ENCODE assay signal across 1 cellular context in the genomic region with DNA sequence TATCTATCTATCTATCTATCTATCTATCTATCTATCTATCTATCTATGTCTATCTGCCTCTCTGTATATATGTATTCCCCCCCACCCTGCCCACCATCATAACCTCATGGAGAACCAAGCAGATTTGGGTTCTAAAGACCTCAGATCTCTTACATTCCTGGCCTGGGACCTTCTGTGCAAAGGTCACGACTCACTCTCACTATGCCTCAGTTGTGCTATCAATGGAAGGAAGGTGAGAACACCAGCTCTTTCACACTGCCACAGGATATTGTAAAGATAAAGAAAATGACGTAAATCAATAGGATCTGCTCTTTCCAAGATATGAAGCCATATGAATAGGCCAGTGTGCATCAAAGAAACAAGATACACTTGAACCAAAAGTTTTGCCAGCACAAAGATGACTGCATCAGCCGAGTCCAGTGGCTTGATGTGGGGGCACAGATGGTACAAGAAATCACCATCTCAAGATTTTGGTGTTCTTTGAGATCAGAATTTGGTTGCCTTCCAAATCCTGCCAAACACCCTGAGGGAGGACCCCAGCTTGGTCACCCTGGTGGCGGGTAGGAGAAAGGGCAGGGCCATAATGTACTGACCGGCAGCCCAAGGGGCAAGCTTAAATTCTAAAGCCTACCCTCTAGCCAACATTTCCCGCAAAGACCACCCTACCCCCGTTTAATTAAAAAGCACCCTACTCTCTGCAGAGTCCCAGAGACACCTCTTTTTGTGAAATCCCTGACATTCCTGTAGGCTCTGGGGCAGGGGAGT.
TF ChIP-seq lines count a peak whose summit lies in the region.

No MANE protein-coding gene starts in this region.

TF ChIP-seq in WTC11, 78 proteins besides CTCF, POLR2A, EP300 and RAD21:
- TF ChIP-seq, protein P1, sequence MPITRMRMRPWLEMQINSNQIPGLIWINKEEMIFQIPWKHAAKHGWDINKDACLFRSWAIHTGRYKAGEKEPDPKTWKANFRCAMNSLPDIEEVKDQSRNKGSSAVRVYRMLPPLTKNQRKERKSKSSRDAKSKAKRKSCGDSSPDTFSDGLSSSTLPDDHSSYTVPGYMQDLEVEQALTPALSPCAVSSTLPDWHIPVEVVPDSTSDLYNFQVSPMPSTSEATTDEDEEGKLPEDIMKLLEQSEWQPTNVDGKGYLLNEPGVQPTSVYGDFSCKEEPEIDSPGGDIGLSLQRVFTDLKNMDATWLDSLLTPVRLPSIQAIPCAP (CRISPR knock-in tag; IDR thresholded peaks at IDR 0.05), result no peak
- TF ChIP-seq CREM (CRISPR knock-in tag; IDR thresholded peaks at IDR 0.05), result no peak
- no peak for TF ChIP-seq ESRRA (CRISPR knock-in tag; IDR thresholded peaks at IDR 0.05; ENCODE audit: borderline replicate concordance)
- TF ChIP-seq, protein P2, sequence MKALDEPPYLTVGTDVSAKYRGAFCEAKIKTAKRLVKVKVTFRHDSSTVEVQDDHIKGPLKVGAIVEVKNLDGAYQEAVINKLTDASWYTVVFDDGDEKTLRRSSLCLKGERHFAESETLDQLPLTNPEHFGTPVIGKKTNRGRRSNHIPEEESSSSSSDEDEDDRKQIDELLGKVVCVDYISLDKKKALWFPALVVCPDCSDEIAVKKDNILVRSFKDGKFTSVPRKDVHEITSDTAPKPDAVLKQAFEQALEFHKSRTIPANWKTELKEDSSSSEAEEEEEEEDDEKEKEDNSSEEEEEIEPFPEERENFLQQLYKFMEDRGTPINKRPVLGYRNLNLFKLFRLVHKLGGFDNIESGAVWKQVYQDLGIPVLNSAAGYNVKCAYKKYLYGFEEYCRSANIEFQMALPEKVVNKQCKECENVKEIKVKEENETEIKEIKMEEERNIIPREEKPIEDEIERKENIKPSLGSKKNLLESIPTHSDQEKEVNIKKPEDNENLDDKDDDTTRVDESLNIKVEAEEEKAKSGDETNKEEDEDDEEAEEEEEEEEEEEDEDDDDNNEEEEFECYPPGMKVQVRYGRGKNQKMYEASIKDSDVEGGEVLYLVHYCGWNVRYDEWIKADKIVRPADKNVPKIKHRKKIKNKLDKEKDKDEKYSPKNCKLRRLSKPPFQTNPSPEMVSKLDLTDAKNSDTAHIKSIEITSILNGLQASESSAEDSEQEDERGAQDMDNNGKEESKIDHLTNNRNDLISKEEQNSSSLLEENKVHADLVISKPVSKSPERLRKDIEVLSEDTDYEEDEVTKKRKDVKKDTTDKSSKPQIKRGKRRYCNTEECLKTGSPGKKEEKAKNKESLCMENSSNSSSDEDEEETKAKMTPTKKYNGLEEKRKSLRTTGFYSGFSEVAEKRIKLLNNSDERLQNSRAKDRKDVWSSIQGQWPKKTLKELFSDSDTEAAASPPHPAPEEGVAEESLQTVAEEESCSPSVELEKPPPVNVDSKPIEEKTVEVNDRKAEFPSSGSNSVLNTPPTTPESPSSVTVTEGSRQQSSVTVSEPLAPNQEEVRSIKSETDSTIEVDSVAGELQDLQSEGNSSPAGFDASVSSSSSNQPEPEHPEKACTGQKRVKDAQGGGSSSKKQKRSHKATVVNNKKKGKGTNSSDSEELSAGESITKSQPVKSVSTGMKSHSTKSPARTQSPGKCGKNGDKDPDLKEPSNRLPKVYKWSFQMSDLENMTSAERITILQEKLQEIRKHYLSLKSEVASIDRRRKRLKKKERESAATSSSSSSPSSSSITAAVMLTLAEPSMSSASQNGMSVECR (CRISPR knock-in tag; IDR thresholded peaks at IDR 0.05; ENCODE audit: borderline replicate concordance), result no peak
- TF ChIP-seq, protein P3, sequence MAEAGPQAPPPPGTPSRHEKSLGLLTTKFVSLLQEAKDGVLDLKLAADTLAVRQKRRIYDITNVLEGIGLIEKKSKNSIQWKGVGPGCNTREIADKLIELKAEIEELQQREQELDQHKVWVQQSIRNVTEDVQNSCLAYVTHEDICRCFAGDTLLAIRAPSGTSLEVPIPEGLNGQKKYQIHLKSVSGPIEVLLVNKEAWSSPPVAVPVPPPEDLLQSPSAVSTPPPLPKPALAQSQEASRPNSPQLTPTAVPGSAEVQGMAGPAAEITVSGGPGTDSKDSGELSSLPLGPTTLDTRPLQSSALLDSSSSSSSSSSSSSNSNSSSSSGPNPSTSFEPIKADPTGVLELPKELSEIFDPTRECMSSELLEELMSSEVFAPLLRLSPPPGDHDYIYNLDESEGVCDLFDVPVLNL (CRISPR knock-in tag; IDR thresholded peaks at IDR 0.05; ENCODE audit: borderline replicate concordance, low read depth), result no peak
- no peak for TF ChIP-seq RORB (CRISPR knock-in tag; IDR thresholded peaks at IDR 0.05)
- TF ChIP-seq, protein P4, sequence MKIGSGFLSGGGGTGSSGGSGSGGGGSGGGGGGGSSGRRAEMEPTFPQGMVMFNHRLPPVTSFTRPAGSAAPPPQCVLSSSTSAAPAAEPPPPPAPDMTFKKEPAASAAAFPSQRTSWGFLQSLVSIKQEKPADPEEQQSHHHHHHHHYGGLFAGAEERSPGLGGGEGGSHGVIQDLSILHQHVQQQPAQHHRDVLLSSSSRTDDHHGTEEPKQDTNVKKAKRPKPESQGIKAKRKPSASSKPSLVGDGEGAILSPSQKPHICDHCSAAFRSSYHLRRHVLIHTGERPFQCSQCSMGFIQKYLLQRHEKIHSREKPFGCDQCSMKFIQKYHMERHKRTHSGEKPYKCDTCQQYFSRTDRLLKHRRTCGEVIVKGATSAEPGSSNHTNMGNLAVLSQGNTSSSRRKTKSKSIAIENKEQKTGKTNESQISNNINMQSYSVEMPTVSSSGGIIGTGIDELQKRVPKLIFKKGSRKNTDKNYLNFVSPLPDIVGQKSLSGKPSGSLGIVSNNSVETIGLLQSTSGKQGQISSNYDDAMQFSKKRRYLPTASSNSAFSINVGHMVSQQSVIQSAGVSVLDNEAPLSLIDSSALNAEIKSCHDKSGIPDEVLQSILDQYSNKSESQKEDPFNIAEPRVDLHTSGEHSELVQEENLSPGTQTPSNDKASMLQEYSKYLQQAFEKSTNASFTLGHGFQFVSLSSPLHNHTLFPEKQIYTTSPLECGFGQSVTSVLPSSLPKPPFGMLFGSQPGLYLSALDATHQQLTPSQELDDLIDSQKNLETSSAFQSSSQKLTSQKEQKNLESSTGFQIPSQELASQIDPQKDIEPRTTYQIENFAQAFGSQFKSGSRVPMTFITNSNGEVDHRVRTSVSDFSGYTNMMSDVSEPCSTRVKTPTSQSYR (CRISPR knock-in tag; IDR thresholded peaks at IDR 0.05), result no peak
- TF ChIP-seq GTF2I (CRISPR knock-in tag; conservative IDR thresholded peaks at IDR 0.05), result no peak
- TF ChIP-seq, protein P5, sequence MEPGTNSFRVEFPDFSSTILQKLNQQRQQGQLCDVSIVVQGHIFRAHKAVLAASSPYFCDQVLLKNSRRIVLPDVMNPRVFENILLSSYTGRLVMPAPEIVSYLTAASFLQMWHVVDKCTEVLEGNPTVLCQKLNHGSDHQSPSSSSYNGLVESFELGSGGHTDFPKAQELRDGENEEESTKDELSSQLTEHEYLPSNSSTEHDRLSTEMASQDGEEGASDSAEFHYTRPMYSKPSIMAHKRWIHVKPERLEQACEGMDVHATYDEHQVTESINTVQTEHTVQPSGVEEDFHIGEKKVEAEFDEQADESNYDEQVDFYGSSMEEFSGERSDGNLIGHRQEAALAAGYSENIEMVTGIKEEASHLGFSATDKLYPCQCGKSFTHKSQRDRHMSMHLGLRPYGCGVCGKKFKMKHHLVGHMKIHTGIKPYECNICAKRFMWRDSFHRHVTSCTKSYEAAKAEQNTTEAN (CRISPR knock-in tag; IDR thresholded peaks at IDR 0.05), result no peak
- TF ChIP-seq SMAD3 (CRISPR knock-in tag; IDR thresholded peaks at IDR 0.05; ENCODE audit: borderline replicate concordance), result no peak
- TF ChIP-seq HMGA2 (CRISPR knock-in tag; IDR thresholded peaks at IDR 0.05), result no peak
- TF ChIP-seq FOXJ3 (CRISPR knock-in tag; IDR thresholded peaks at IDR 0.05; ENCODE audit: borderline replicate concordance), result no peak
- TF ChIP-seq, protein P6, sequence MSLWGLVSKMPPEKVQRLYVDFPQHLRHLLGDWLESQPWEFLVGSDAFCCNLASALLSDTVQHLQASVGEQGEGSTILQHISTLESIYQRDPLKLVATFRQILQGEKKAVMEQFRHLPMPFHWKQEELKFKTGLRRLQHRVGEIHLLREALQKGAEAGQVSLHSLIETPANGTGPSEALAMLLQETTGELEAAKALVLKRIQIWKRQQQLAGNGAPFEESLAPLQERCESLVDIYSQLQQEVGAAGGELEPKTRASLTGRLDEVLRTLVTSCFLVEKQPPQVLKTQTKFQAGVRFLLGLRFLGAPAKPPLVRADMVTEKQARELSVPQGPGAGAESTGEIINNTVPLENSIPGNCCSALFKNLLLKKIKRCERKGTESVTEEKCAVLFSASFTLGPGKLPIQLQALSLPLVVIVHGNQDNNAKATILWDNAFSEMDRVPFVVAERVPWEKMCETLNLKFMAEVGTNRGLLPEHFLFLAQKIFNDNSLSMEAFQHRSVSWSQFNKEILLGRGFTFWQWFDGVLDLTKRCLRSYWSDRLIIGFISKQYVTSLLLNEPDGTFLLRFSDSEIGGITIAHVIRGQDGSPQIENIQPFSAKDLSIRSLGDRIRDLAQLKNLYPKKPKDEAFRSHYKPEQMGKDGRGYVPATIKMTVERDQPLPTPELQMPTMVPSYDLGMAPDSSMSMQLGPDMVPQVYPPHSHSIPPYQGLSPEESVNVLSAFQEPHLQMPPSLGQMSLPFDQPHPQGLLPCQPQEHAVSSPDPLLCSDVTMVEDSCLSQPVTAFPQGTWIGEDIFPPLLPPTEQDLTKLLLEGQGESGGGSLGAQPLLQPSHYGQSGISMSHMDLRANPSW (CRISPR knock-in tag; conservative IDR thresholded peaks at IDR 0.05; ENCODE audit: low read depth), result no peak
- TF ChIP-seq NFE2L1 (CRISPR knock-in tag; IDR thresholded peaks at IDR 0.05), result no peak
- TF ChIP-seq SP1 (CRISPR knock-in tag; conservative IDR thresholded peaks at IDR 0.05), result no peak
